ENCODE assay signal across 9 cellular contexts in the genomic region with DNA sequence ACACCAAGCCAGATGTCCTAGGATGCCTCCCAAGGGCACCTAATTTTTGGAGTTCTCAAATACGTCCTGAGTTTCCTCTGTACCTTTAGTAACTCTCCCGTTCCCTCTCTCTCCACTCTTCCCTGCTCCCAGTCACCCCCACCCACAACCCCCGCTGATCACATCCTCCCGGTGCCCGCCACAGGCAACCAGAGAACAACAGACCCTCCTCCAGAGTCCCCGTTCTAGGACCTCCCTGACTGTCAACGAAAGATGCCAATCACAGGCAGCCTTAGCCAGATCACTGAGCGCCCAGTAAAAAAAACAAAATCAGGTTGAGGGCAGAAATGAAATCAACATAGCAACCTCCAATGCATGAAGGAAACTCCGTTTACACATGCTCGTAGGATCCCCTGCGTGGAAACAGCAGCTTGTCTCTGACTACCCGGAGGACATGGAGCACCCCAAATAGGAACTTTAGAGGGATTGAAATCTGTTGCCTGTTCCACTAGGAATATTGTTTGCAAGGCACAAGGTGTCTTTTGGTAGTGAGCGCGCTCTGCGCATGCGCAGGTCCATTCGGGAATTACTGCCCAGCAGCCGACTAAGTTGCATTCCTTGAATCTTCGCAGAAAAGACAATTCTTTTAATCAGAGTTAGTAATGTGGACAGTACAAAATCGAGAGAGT. TPM values are rescaled to one million over a fixed set of nuclear protein-coding genes. Genes with fewer than 3 reads are reported as not detected.
DNase-seq lines count a peak whose midpoint lies in the region; ATAC-seq, FAIRE-seq and TF ChIP-seq lines count a peak whose summit lies in the region.
"Had no signal": no experiment of that assay in that cellular context is flagged by ENCODE, and none has a peak within 500 bp of the region (broad histone marks: within the 10 kb centered on the region; RNA-seq: fewer than 3 reads in every experiment).

A gene (plus strand): TSS at position 557 of the 668 bp plus-strand sequence.

- H3K4me3 ChIP-seq in PC-9 (peak within 1 kb of the TSS; percentile 54), sigmoid colon (peak within 1 kb of the TSS in 3 of 4 donors; percentile 26 to 44 (median 44))

- H2AFZ ChIP-seq in PC-9: peak within 1 kb of the TSS; percentile 79

- FAIRE-seq in GM18507 (lab: Jason Lieb, UNC): peak; percentile 31

- ATAC-seq in HG02678 (IDR thresholded peaks at IDR 0.05; ENCODE audit: unreplicated experiment): no peak
- no peak for ATAC-seq in HG03159 (IDR thresholded peaks at IDR 0.05; ENCODE audit: unreplicated experiment)

- H3F3A ChIP-seq in PC-9 (ENCODE audit: insufficient read depth, low read depth): no peaks in the 10 kb centered on the region

- H3K4me1 ChIP-seq in PC-9 (replicated peaks; ENCODE audit: insufficient read depth): no peaks in the 10 kb centered on the region
- peaks cover 0 to 18% (median 13%) of the 10 kb centered on the region in 4 donors for H3K4me1 ChIP-seq in sigmoid colon

- H3K36me3 ChIP-seq in PC-9 (ENCODE audit: low read depth) (no peaks in the 10 kb centered on the region), sigmoid colon (no peaks in the 10 kb centered on the region)

- POLR2A ChIA-PET in PC-9 (lab: Charles Lee; ENCODE audit: unreplicated experiment): no interaction called here

- DNase-seq in GM18507 (ENCODE audit: extremely low spot score, insufficient read length, low read depth): no peak
- peak in 1 of 2 experiments; percentile 5 for DNase-seq in PC-9
- peak in 58 of 61 donors; percentile 2 to 88 (median 60) for DNase-seq in caudate nucleus (lab: John Stamatoyannopoulos, UW)
- peak; percentile 28 for DNase-seq in iPS-NIHi11 (ENCODE audit: low spot score)
- peak; percentile 69 for DNase-seq in sigmoid colon
- DNase-seq in NCI-H2029 treated with DMSO at 0.1 percent for 48 hours (lab: John Stamatoyannopoulos, UW): no peak

- TF ChIP-seq EP300 in sigmoid colon (IDR thresholded peaks at IDR 0.05): no peak

- peak within 1 kb of the TSS; percentile 82 for H3K4me2 ChIP-seq in PC-9

- TF ChIP-seq POLR2A in sigmoid colon (IDR thresholded peaks at IDR 0.05): no peak

- no peaks in the 10 kb centered on the region for H4K20me1 ChIP-seq in PC-9 (ENCODE audit: insufficient read depth)

- H3K9me2 ChIP-seq in PC-9 (ENCODE audit: insufficient read depth): no peaks in the 10 kb centered on the region

- no peaks in the 10 kb centered on the region for H3K79me2 ChIP-seq in PC-9 (ENCODE audit: low read depth)

- BruUV-seq in PC-9 (replicated peaks; lab: Mats Ljungman, UMichigan): no TSS peak

- no peak within 1 kb of the TSS for H3K27ac ChIP-seq in PC-9
- H3K27ac ChIP-seq in caudate nucleus (ENCODE audit: low read depth, low read length): peak within 1 kb of the TSS; percentile 92
- H3K27ac ChIP-seq in sigmoid colon: no peak within 1 kb of the TSS

- CTCF ChIA-PET in PC-9 (lab: Charles Lee): no interaction called here

- no peak for TF ChIP-seq CTCF in PC-9 (conservative IDR thresholded peaks at IDR 0.05)
- TF ChIP-seq CTCF in sigmoid colon (IDR thresholded peaks at IDR 0.05): no peak

- 6 to 8% methylated on average over 20 of the region's 20 CpGs for whole genome bisulfite sequencing in sigmoid colon, 2 donors

- intact Hi-C loops in PC-9 (cut with micrococcal nuclease; ENCODE audit: unreplicated experiment): no loop called here
- intact Hi-C loops in sigmoid colon (cut with DNase I): no loop called here

- H3K9me3 ChIP-seq in PC-9 (ENCODE audit: insufficient read depth, low read depth): no peaks in the 10 kb centered on the region
- H3K9me3 ChIP-seq in sigmoid colon: no peaks in the 10 kb centered on the region

- H3K27me3 ChIP-seq in PC-9 (ENCODE audit: insufficient read depth, low read depth): no peaks in the 10 kb centered on the region
- H3K27me3 ChIP-seq in sigmoid colon: peaks cover 10 to 29% (median 11%) of the 10 kb centered on the region in 3 donors

RNA-seq across cellular contexts. Expression of the gene that starts here (rescaled TPM):
- not detected in 2 replicates for total RNA-seq in PC-9 (2021)
- total RNA-seq in sigmoid colon: 1 to 10 TPM in 1 of 4 donors, under 1 TPM in 3; 0.36 to 1.7 (median 0.65) TPM
- under 1 TPM in 1 of 3 donors, not detected in 2; 0.22 TPM for polyA plus RNA-seq in sigmoid colon
- total RNA-seq: T-helper 2 cell treated with Interferon-gamma antibody and Interleukin-4, amounts not matched to agents 100 ng/mL and 5 ng/mL, for 36 hours had no signal

Comparison
In these comparisons a context has a peak if more than half of its experiments do, and no peak if none do; other contexts are left out.
1. DNase-seq: peak in caudate nucleus (58 of 61), iPS-NIHi11 (single experiment) and sigmoid colon (single experiment); none in GM18507 (single experiment) and NCI-H2029 treated with DMSO at 0.1 percent for 48 hours (single experiment).